31 cellular contexts compared by ENCODE assay signal in genomic region chr1:14168663-14169062, GRCh38.
"Had no signal": no experiment of that assay in that cellular context is flagged by ENCODE, and none has a peak within 500 bp of the region (broad histone marks: within the 10 kb centered on the region; RNA-seq: fewer than 3 reads in every experiment).

No MANE protein-coding gene starts in this region.

- H3K27me3 Mint-ChIP-seq: dendritic cell treated with granulocyte-macrophage colony-stimulating factor and Interleukin-4, amounts not matched to agents 40 ng/mL and 50 ng/mL, for 4 days had no signal

- FAIRE-seq: astrocyte had no signal

- H3K4me3 ChIP-seq: coronary artery, dorsolateral prefrontal cortex, esophagus muscularis mucosa had no signal

- H3K27me3 ChIP-seq: brain microvascular endothelial cell, dorsolateral prefrontal cortex, esophagus muscularis mucosa, foreskin keratinocyte had no signal

- H3K9me3 Mint-ChIP-seq: activated CD8-positive, alpha-beta T cell treated with anti-CD3 and anti-CD28 coated beads for 36 hours; endodermal cell; T-helper 2 cell treated with Interferon-gamma antibody and Interleukin-4, amounts not matched to agents 5 μg/mL and 100 μg/mL, for 36 hours had no signal

- DNase-seq: activated B cell treated with CpG ODN at 0.5 μM for 24 hours; activated CD4-positive, alpha-beta T cell treated with anti-CD3 and anti-CD28 coated beads for 48 hours; activated CD4-positive, alpha-beta T cell treated with anti-CD3 and anti-CD28 coated beads, Interleukin-2, amount 50 U/mL, for 1 hour; activated CD4-positive, alpha-beta T cell treated with anti-CD3 and anti-CD28 coated beads, Interleukin-2, amount 50 U/mL, for 48 hours; activated CD8-positive, alpha-beta memory T cell treated with anti-CD3 and anti-CD28 coated beads for 24 hours; activated CD8-positive, alpha-beta T cell treated with anti-CD3 and anti-CD28 coated beads for 36 hours; activated effector memory CD4-positive, alpha-beta T cell treated with Interleukin-2 at 50 U/mL for 16 hours; activated gamma-delta T cell treated with Interleukin-2 at 50 U/mL for 16 hours; activated naive CD4-positive, alpha-beta T cell treated with anti-CD3 and anti-CD28 coated beads, Interleukin-2, amount 50 U/mL, for 16 hours; activated naive CD4-positive, alpha-beta T cell treated with Interleukin-2 at 50 U/mL for 16 hours; activated T-cell treated with anti-CD3 and anti-CD28 coated beads, Interleukin-2, amount 50 U/mL, for 4 hours; amniotic stem cell; anterior cingulate cortex; brain microvascular endothelial cell; dorsolateral prefrontal cortex; effector memory CD4-positive, alpha-beta T cell; endodermal cell; erythroblast; foreskin keratinocyte; T-helper 17 cell; T1000; WERI-Rb-1 had no signal

- H3K4me1 Mint-ChIP-seq: activated B cell treated with CpG ODN at 0.5 μM for 24 hours; activated T-helper 17 cell treated with anti-CD3 and anti-CD28 coated beads, Interleukin-2, amount 50 U/mL, for 72 hours; central memory CD8-positive, alpha-beta T cell; endodermal cell; T-helper 17 cell had no signal

- ATAC-seq: activated CD4-positive, CD25-positive, alpha-beta regulatory T cell treated with anti-CD3 and anti-CD28 coated beads, Interleukin-2, amount 50 U/mL, for 24 hours; activated CD8-positive, alpha-beta T cell treated with anti-CD3 and anti-CD28 coated beads for 36 hours; activated T-cell treated with anti-CD3 and anti-CD28 coated beads, Interleukin-2, amount 50 U/mL, for 4 hours; activated T-helper 17 cell treated with anti-CD3 and anti-CD28 coated beads, Interleukin-2, amount 50 U/mL, for 72 hours; foreskin keratinocyte; T-helper 17 cell had no signal

- H3K4me3 Mint-ChIP-seq: activated B cell treated with CpG ODN at 0.5 μM for 24 hours; activated CD8-positive, alpha-beta T cell treated with anti-CD3 and anti-CD28 coated beads for 36 hours; activated naive CD8-positive, alpha-beta T cell; activated T-cell treated with anti-CD3 and anti-CD28 coated beads, Interleukin-2, amount 50 U/mL, for 4 hours; activated T-helper 17 cell treated with anti-CD3 and anti-CD28 coated beads, Interleukin-2, amount 50 U/mL, for 72 hours; central memory CD8-positive, alpha-beta T cell; dendritic cell treated with granulocyte-macrophage colony-stimulating factor and Interleukin-4, amounts not matched to agents 40 ng/mL and 50 ng/mL, for 4 days; endodermal cell; T-helper 17 cell; T-helper 2 cell treated with Interferon-gamma antibody and Interleukin-4, amounts not matched to agents 5 μg/mL and 100 μg/mL, for 36 hours had no signal

- H3K4me1 ChIP-seq: foreskin keratinocyte had no signal

- H3K36me3 Mint-ChIP-seq: activated naive CD8-positive, alpha-beta T cell had no signal

- H3K36me3 ChIP-seq: brain microvascular endothelial cell, esophagus muscularis mucosa, WERI-Rb-1 had no signal

- H3K27ac ChIP-seq: brain microvascular endothelial cell, coronary artery, dorsolateral prefrontal cortex, esophagus muscularis mucosa, foreskin keratinocyte, WERI-Rb-1 had no signal

- H3K27ac Mint-ChIP-seq: activated B cell treated with CpG ODN at 0.5 μM for 24 hours; activated CD8-positive, alpha-beta T cell treated with anti-CD3 and anti-CD28 coated beads for 36 hours; activated naive CD8-positive, alpha-beta T cell; activated T-helper 17 cell treated with anti-CD3 and anti-CD28 coated beads, Interleukin-2, amount 50 U/mL, for 72 hours; dendritic cell treated with granulocyte-macrophage colony-stimulating factor and Interleukin-4, amounts not matched to agents 40 ng/mL and 50 ng/mL, for 4 days; endodermal cell; T-helper 17 cell; T-helper 2 cell treated with Interferon-gamma antibody and Interleukin-4, amounts not matched to agents 5 μg/mL and 100 μg/mL, for 36 hours had no signal
